22 cellular contexts compared by ENCODE assay signal in genomic region chr17:36848008-36848902, GRCh38.
DNase-seq lines count a peak whose midpoint lies in the region; ATAC-seq, FAIRE-seq and TF ChIP-seq lines count a peak whose summit lies in the region.
"Had no signal": no experiment of that assay in that cellular context is flagged by ENCODE, and none has a peak within 500 bp of the region (broad histone marks: within the 10 kb centered on the region; RNA-seq: fewer than 3 reads in every experiment).

No MANE protein-coding gene starts in this region.

- H3K18ac ChIP-seq in mesenchymal stem cell (ENCODE audit: low read depth in 1 of 2, low read length in 2 of 2) = no peak overlapping the region

- peak overlapping the region; percentile 39 for H2AK5ac ChIP-seq in mesenchymal stem cell (ENCODE audit: low read length, severe bottlenecking)

- H3K79me2 ChIP-seq in HCT116 (ENCODE audit: insufficient read depth, low read length) = no peaks in the 10 kb centered on the region
- H3K79me2 ChIP-seq in K562 (ENCODE audit: control insufficient read depth, insufficient read depth, low read length) = no peaks in the 10 kb centered on the region

- WGBS in K562 (ENCODE audit: insufficient coverage, low coverage, missing lambda C conversion rate) = 30% methylated on average over 10 of the region's 10 CpGs
- WGBS in mesenchymal stem cell = 87% methylated on average over 7 of the region's 10 CpGs

- peak overlapping the region in 1 of 2 experiments; percentile 43 for H2BK12ac ChIP-seq in mesenchymal stem cell (ENCODE audit: low read length in 2 of 2)

- no peak for TF ChIP-seq EP300 in K562 (IDR thresholded peaks at IDR 0.05; ENCODE audit: low read length)

- DNase-seq in HCT116 (ENCODE audit: low read depth, low spot score) (no peak), K562 (ENCODE audit: extremely low read depth in 1 of 4, low spot score in 3 of 4) (no peak), mesenchymal stem cell (no peak), NCI-H524 (lab: John Stamatoyannopoulos, UW) (no peak), NOMO-1 (lab: John Stamatoyannopoulos, UW; ENCODE audit: unreplicated experiment in 2 of 2) (no peak)
- DNase-seq: C1 segment of cervical spinal cord; CD8-positive, alpha-beta memory T cell; DMS53; EL; H9; NCI-H1105 treated with DMSO at 0.1 percent for 48 hours; NCI-H1694; NCI-H2081 treated with DMSO at 0.1 percent for 48 hours; NCI-H774; RPMI8226; SIG-M5 had no signal

- FAIRE-seq in K562 (lab: Jason Lieb, UNC) = no peak
- FAIRE-seq: A549, GM12892, GM18507 had no signal

- H3K4me3 ChIP-seq in BLaER1 treated with 17β-estradiol and CSF1 and Interleukin-3, amounts not matched to agents 10 nM and 100 nM = no peak overlapping the region
- no peak overlapping the region for H3K4me3 ChIP-seq in HCT116 (replicated peaks in 1 of 2; ENCODE audit: low read depth in 1 of 2, low read length in 2 of 2)
- H3K4me3 ChIP-seq in K562 = no peak overlapping the region
- no peak overlapping the region for H3K4me3 ChIP-seq in mesenchymal stem cell (ENCODE audit: insufficient read depth in 1 of 2, low read depth in 1 of 2, low read length in 2 of 2)
- H3K4me3 ChIP-seq: A549 had no signal

- in situ Hi-C loops in K562 (cut with MboI) = no loop called here

- no peak overlapping the region for H3K9ac ChIP-seq in BLaER1 treated with 17β-estradiol and CSF1 and Interleukin-3, amounts not matched to agents 10 nM and 100 nM
- H3K9ac ChIP-seq in HCT116 (ENCODE audit: low read length) (no peak overlapping the region), K562 (ENCODE audit: insufficient read depth in 1 of 2, low read depth in 2 of 2, low read length in 2 of 2) (no peak overlapping the region), mesenchymal stem cell (ENCODE audit: low read length) (no peak overlapping the region)

- H3K4ac ChIP-seq in mesenchymal stem cell (ENCODE audit: low read depth in 1 of 2, low read length in 2 of 2) = no peak overlapping the region

- no peaks in the 10 kb centered on the region for H3K9me1 ChIP-seq in K562 (ENCODE audit: control insufficient read depth, insufficient read depth, low read length)

- CTCF ChIA-PET in HCT116 (lab: Charles Lee) = interaction anchor here (0.7 to 1.7 kb wide), 2 partner anchors 199 to 525 kb away, joined by 3 to 5 read pairs; no protein-coding TSS in a partner anchor
- CTCF ChIA-PET in K562 (lab: Yijun Ruan, JAX; ENCODE audit: low intra/inter-chr PET ratio) = no interaction called here

- no peak for TF ChIP-seq RAD21 in HCT116 (IDR thresholded peaks at IDR 0.05; ENCODE audit: low read depth)
- no peak for TF ChIP-seq RAD21 in K562 (CRISPR knock-in tag; conservative IDR thresholded peaks at IDR 0.05 in 1 of 2, IDR thresholded peaks at IDR 0.05 in 1 of 2)

- TF ChIP-seq POLR2A in HCT116 (IDR thresholded peaks at IDR 0.05; ENCODE audit: borderline replicate concordance, extremely low read depth, insufficient read depth, insufficient read length) (no peak), K562 (conservative IDR thresholded peaks at IDR 0.05) (no peak)

- H2BK15ac ChIP-seq in mesenchymal stem cell (ENCODE audit: low read depth, poor library complexity, severe bottlenecking) = no peak overlapping the region

- H3K9me3 ChIP-seq in BLaER1 treated with 17β-estradiol and CSF1 and Interleukin-3, amounts not matched to agents 10 nM and 100 nM (replicated peaks in 1 of 11) = no peaks in the 10 kb centered on the region
- no peaks in the 10 kb centered on the region for H3K9me3 ChIP-seq in HCT116 (ENCODE audit: control insufficient read depth in 1 of 2, insufficient read depth in 1 of 2, low read depth in 1 of 2, low read length in 2 of 2)
- no peaks in the 10 kb centered on the region for H3K9me3 ChIP-seq in K562 (replicated peaks; ENCODE audit: control insufficient read depth, insufficient read depth, low read depth, low read length)
- no peaks in the 10 kb centered on the region for H3K9me3 ChIP-seq in mesenchymal stem cell (ENCODE audit: control insufficient read depth, low read length)
- H3K9me3 ChIP-seq: A549 had no signal

- RAD21 ChIA-PET in HCT116 (lab: Charles Lee; ENCODE audit: low non-redundant PET in 1 of 2, low total read pairs in 2 of 2, uncharacterized antibody in 2 of 2, unreplicated experiment in 2 of 2) = no interaction called here

- peak overlapping the region in 1 of 2 experiments; percentile 26 for H3K14ac ChIP-seq in mesenchymal stem cell (ENCODE audit: low read length in 2 of 2)

- no peak overlapping the region for H2BK5ac ChIP-seq in mesenchymal stem cell (ENCODE audit: low read depth, low read length, poor library complexity, severe bottlenecking)

- no peak for TF ChIP-seq CTCF in HCT116 (IDR thresholded peaks at IDR 0.05 in 2 of 3, conservative IDR thresholded peaks at IDR 0.05 in 1 of 3; ENCODE audit: borderline replicate concordance in 1 of 3, insufficient read depth in 1 of 3, low read depth in 2 of 3, low read length in 2 of 3)
- TF ChIP-seq CTCF in K562 (IDR thresholded peaks at IDR 0.05 in 2 of 3, conservative IDR thresholded peaks at IDR 0.05 in 1 of 3; ENCODE audit: insufficient read depth in 2 of 3, low read depth in 1 of 3, low read length in 3 of 3) = no peak

- POLR2A ChIA-PET in HCT116 (lab: Charles Lee) = interaction anchor here (1.1 to 1.2 kb wide), 2 partner anchors 18 to 73 kb away, joined by 3 read pairs; no protein-coding TSS in a partner anchor
- POLR2A ChIA-PET in K562 (lab: Yijun Ruan, JAX) = no interaction called here

- H3K27ac ChIP-seq in BLaER1 treated with 17β-estradiol and CSF1 and Interleukin-3, amounts not matched to agents 10 nM and 100 nM = no peak overlapping the region
- H3K27ac ChIP-seq in HCT116 (ENCODE audit: low read depth, low read length) = no peak overlapping the region
- H3K27ac ChIP-seq in K562 (ENCODE audit: extremely low read depth, low read depth, low read length) = no peak overlapping the region
- H3K27ac ChIP-seq in mesenchymal stem cell (ENCODE audit: low read length, poor library complexity, severe bottlenecking) = no peak overlapping the region
- H3K27ac ChIP-seq: HL-60 had no signal

- H3K4me2 ChIP-seq in BLaER1 treated with 17β-estradiol and CSF1 and Interleukin-3, amounts not matched to agents 10 nM and 100 nM = peak overlapping the region in 9 of 11 experiments; percentile 5 to 92 (median 31); a peak in 14 of 22 replicates
- peak overlapping the region; percentile 70; the same call in 1 of the 2 replicates for H3K4me2 ChIP-seq in HCT116 (ENCODE audit: low read length)
- no peak overlapping the region for H3K4me2 ChIP-seq in K562 (ENCODE audit: insufficient read depth, low read length)
- H3K4me2 ChIP-seq in mesenchymal stem cell (ENCODE audit: low read length, poor library complexity, severe bottlenecking) = no peak overlapping the region
- H3K4me2 ChIP-seq: A549 had no signal

- no peak overlapping the region for H4K8ac ChIP-seq in mesenchymal stem cell (ENCODE audit: low read length)

- BruUV-seq in HCT116 (replicated peaks; lab: Mats Ljungman, UMichigan) = no TSS peak
- no TSS peak for BruUV-seq in K562 (replicated peaks; lab: Mats Ljungman, UMichigan)

- H2AFZ ChIP-seq in HCT116 (ENCODE audit: low read depth, low read length, poor library complexity, severe bottlenecking) = no peak overlapping the region
- H2AFZ ChIP-seq in K562 (ENCODE audit: low read depth, low read length) = no peak overlapping the region
- H2AFZ ChIP-seq in mesenchymal stem cell (ENCODE audit: low read depth, low read length) = no peak overlapping the region

- peaks cover 40 to 66% (median 51%) of the 10 kb centered on the region in 10 experiments for H3K4me1 ChIP-seq in BLaER1 treated with 17β-estradiol and CSF1 and Interleukin-3, amounts not matched to agents 10 nM and 100 nM
- H3K4me1 ChIP-seq in HCT116 (ENCODE audit: control insufficient read depth in 1 of 2, insufficient read depth in 2 of 2, low read length in 2 of 2) = peaks cover 25 to 42% of the 10 kb centered on the region in 2 experiments
- peaks cover 0 to 6% of the 10 kb centered on the region in 2 experiments; a peak in 3 of 5 replicates for H3K4me1 ChIP-seq in K562 (replicated peaks in 1 of 2; ENCODE audit: control insufficient read depth in 2 of 2, insufficient read depth in 2 of 2, low read length in 2 of 2)
- H3K4me1 ChIP-seq in mesenchymal stem cell (ENCODE audit: control insufficient read depth, insufficient read depth, low read depth, low read length) = peaks cover 33% of the 10 kb centered on the region

- no peak overlapping the region for H2BK120ac ChIP-seq in mesenchymal stem cell (ENCODE audit: low read depth, low read length)

- ATAC-seq in HCT116 = no peak
- no peak for ATAC-seq in K562
- ATAC-seq in GM18517 (IDR thresholded peaks at IDR 0.05; ENCODE audit: unreplicated experiment) = no peak
- ATAC-seq: A549 had no signal

- no peak overlapping the region for H3K23ac ChIP-seq in mesenchymal stem cell (ENCODE audit: low read length in 2 of 2)

- no peaks in the 10 kb centered on the region for H3K9me2 ChIP-seq in HCT116 (ENCODE audit: insufficient read depth)

- intact Hi-C loops in HCT116 (cut with micrococcal nuclease) (no loop called here), K562 (cut with micrococcal nuclease) (no loop called here)

- no peaks in the 10 kb centered on the region for H3K27me3 ChIP-seq in BLaER1 treated with 17β-estradiol and CSF1 and Interleukin-3, amounts not matched to agents 10 nM and 100 nM
- no peaks in the 10 kb centered on the region for H3K27me3 ChIP-seq in HCT116 (ENCODE audit: insufficient read depth, low read length)
- peaks cover 0 to 30% of the 10 kb centered on the region in 2 experiments; a peak in 4 of 5 replicates for H3K27me3 ChIP-seq in K562 (ENCODE audit: control insufficient read depth in 2 of 2, insufficient read depth in 2 of 2, low read length in 2 of 2)
- peaks cover 4 to 44% of the 10 kb centered on the region in 2 experiments for H3K27me3 ChIP-seq in mesenchymal stem cell (ENCODE audit: control insufficient read depth in 1 of 2, insufficient read depth in 1 of 2, low read length in 2 of 2)

- H4K20me1 ChIP-seq in BLaER1 treated with 17β-estradiol and CSF1 and Interleukin-3, amounts not matched to agents 10 nM and 100 nM = no peaks in the 10 kb centered on the region
- no peaks in the 10 kb centered on the region for H4K20me1 ChIP-seq in HCT116 (ENCODE audit: insufficient read depth)
- H4K20me1 ChIP-seq in K562 (replicated peaks; ENCODE audit: control insufficient read depth, insufficient read depth, low read length) = peaks cover 5% of the 10 kb centered on the region; the same call in 1 of the 2 replicates

- H4K91ac ChIP-seq in mesenchymal stem cell (ENCODE audit: low read length) = no peak overlapping the region

- H3K79me1 ChIP-seq in mesenchymal stem cell (replicated peaks; ENCODE audit: low read length, poor library complexity, severe bottlenecking) = no peaks in the 10 kb centered on the region

- no peaks in the 10 kb centered on the region for H3K36me3 ChIP-seq in BLaER1 treated with 17β-estradiol and CSF1 and Interleukin-3, amounts not matched to agents 10 nM and 100 nM
- H3K36me3 ChIP-seq in HCT116 (ENCODE audit: control insufficient read depth in 1 of 2, insufficient read depth in 2 of 2, low read length in 2 of 2) (no peaks in the 10 kb centered on the region), K562 (ENCODE audit: control insufficient read depth, insufficient read depth, low read length) (no peaks in the 10 kb centered on the region), mesenchymal stem cell (ENCODE audit: control insufficient read depth in 1 of 2, insufficient read depth in 2 of 2, low read depth in 1 of 2, low read length in 2 of 2) (no peaks in the 10 kb centered on the region)

TF ChIP-seq in K562, 482 proteins besides CTCF, POLR2A, EP300 and RAD21 (continues in another document):
- no peak for TF ChIP-seq E2F3 (CRISPR knock-in tag; IDR thresholded peaks at IDR 0.05)

Comparison
In these comparisons a context has a peak if more than half of its experiments do, and no peak if none do; other contexts are left out.
1. H3K4me2 ChIP-seq: peak in BLaER1 treated with 17β-estradiol and CSF1 and Interleukin-3, amounts not matched to agents 10 nM and 100 nM (9 of 11) and HCT116 (single experiment); none in K562 (single experiment) and mesenchymal stem cell (single experiment).